23 cellular contexts compared by ENCODE assay signal in genomic region chr12:26610774-26611173, GRCh38.
"Had no signal": no experiment of that assay in that cellular context is flagged by ENCODE, and none has a peak within 500 bp of the region (broad histone marks: within the 10 kb centered on the region; RNA-seq: fewer than 3 reads in every experiment).

No MANE protein-coding gene starts in this region.

- H3K9me2 ChIP-seq: SK-N-SH had no signal

- H3K9ac ChIP-seq: SK-N-SH had no signal

- H3K4me3 Mint-ChIP-seq: activated CD4-positive, alpha-beta memory T cell treated with anti-CD3 and anti-CD28 coated beads, Interleukin-2, amount 10 ng/mL, durations not matched to agents 7 days and 5 days; activated CD4-positive, alpha-beta T cell treated with anti-CD3 and anti-CD28 coated beads for 36 hours; activated naive CD4-positive, alpha-beta T cell treated with anti-CD3 and anti-CD28 coated beads for 36 hours; activated naive CD8-positive, alpha-beta T cell; activated T-helper 17 cell treated with anti-CD3 and anti-CD28 coated beads, Interleukin-2, amount 50 U/mL, for 72 hours had no signal

- H3K4me3 ChIP-seq: SJCRH30 had no signal

- H3K36me3 ChIP-seq: SJCRH30, WERI-Rb-1 had no signal

- H3K9me3 ChIP-seq: SJCRH30, SK-N-SH had no signal

- H3K9me3 Mint-ChIP-seq: activated CD4-positive, alpha-beta memory T cell treated with anti-CD3 and anti-CD28 coated beads, Interleukin-2, amount 10 ng/mL, durations not matched to agents 7 days and 5 days; activated naive CD4-positive, alpha-beta T cell treated with anti-CD3 and anti-CD28 coated beads for 36 hours; activated T-helper 17 cell treated with anti-CD3 and anti-CD28 coated beads, Interleukin-2, amount 50 U/mL, for 72 hours had no signal

- H3K4me1 Mint-ChIP-seq: activated CD4-positive, alpha-beta memory T cell treated with anti-CD3 and anti-CD28 coated beads, Interleukin-2, amount 10 ng/mL, durations not matched to agents 7 days and 5 days; activated CD4-positive, alpha-beta T cell treated with anti-CD3 and anti-CD28 coated beads for 36 hours; activated T-helper 17 cell treated with anti-CD3 and anti-CD28 coated beads, Interleukin-2, amount 50 U/mL, for 72 hours had no signal

- ATAC-seq: activated CD4-positive, alpha-beta T cell treated with anti-CD3 and anti-CD28 coated beads for 36 hours; activated T-helper 17 cell treated with anti-CD3 and anti-CD28 coated beads, Interleukin-2, amount 50 U/mL, for 72 hours; Right ventricle myocardium inferior had no signal

- H3K27me3 ChIP-seq: SJCRH30 had no signal

- H3K27ac Mint-ChIP-seq: activated CD4-positive, alpha-beta memory T cell treated with anti-CD3 and anti-CD28 coated beads, Interleukin-2, amount 10 ng/mL, durations not matched to agents 7 days and 5 days; activated CD4-positive, alpha-beta T cell treated with anti-CD3 and anti-CD28 coated beads for 36 hours; activated naive CD8-positive, alpha-beta T cell; activated T-helper 17 cell treated with anti-CD3 and anti-CD28 coated beads, Interleukin-2, amount 50 U/mL, for 72 hours had no signal

- H3K27me3 Mint-ChIP-seq: activated CD4-positive, alpha-beta memory T cell treated with anti-CD3 and anti-CD28 coated beads, Interleukin-2, amount 10 ng/mL, durations not matched to agents 7 days and 5 days; activated CD4-positive, alpha-beta T cell treated with anti-CD3 and anti-CD28 coated beads for 36 hours; activated naive CD8-positive, alpha-beta T cell; activated T-helper 17 cell treated with anti-CD3 and anti-CD28 coated beads, Interleukin-2, amount 50 U/mL, for 72 hours had no signal

- H3K4me2 ChIP-seq: SK-N-SH had no signal

- DNase-seq: activated CD4-positive, alpha-beta memory T cell treated with anti-CD3 and anti-CD28 coated beads, Interleukin-2, amount 10 ng/mL, durations not matched to agents 7 days and 5 days; activated CD4-positive, alpha-beta T cell treated with anti-CD3 and anti-CD28 coated beads for 36 hours; activated CD4-positive, alpha-beta T cell treated with anti-CD3 and anti-CD28 coated beads, Interleukin-2, amount 50 U/mL, for 1 hour; activated gamma-delta T cell; activated naive CD4-positive, alpha-beta T cell treated with anti-CD3 and anti-CD28 coated beads for 36 hours; activated T-cell treated with anti-CD3 and anti-CD28 coated beads for 4 hours; activated T-cell treated with anti-CD3 and anti-CD28 coated beads, Interleukin-2, amount 50 U/mL, for 48 hours; anterior cingulate cortex; Kasumi-1; NCI-H146; NCI-H2029; NCI-H2107; NCI-H2171 treated with DMSO at 0.1 percent for 48 hours; NCI-H226; NCI-H526; NCI-H774; SJCRH30; SK-N-SH; T-helper 1 cell; WERI-Rb-1 had no signal

- H3K27ac ChIP-seq: SJCRH30, WERI-Rb-1 had no signal

- H3K4me1 ChIP-seq: SJCRH30 had no signal
